8 cellular contexts compared by ENCODE assay signal in the genomic region with DNA sequence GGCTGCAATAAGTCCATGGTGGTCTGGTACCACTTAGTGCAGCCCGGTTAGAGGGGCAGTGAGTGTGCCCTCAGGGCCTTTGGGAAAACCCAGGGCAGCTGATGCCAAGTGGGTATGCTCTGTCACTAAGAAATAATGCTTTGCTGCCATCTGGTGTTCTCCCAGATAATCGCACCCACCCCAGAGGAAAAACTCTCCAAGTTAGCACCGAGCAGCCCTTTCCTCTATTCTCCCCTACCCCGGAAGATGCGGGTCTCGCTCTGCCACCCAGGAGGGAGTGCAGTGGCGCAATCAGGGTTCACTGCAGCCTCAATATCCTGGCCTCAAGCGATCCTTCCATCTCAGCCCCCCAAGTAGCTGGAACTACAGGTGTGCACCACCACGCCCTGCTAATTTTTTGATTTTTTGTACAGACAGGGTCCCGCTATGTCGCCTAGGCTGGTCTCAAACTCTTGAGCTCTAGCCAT. TPM values are rescaled to one million over a fixed set of nuclear protein-coding genes. Genes with fewer than 3 reads are reported as not detected.
DNase-seq lines count a peak whose midpoint lies in the region; ATAC-seq and TF ChIP-seq lines count a peak whose summit lies in the region.

No MANE protein-coding gene starts in this region.

- H3K4me3 ChIP-seq in epithelial cell of esophagus (ENCODE audit: low read length): no peak overlapping the region

- no peak overlapping the region for H3K4me3 Mint-ChIP-seq in Calu3 (ENCODE audit: low read depth, unreplicated experiment)

- no peak overlapping the region for H3K27ac Mint-ChIP-seq in Calu3 (ENCODE audit: unreplicated experiment)

- BruUV-seq in Calu3 (replicated peaks; lab: Mats Ljungman, UMichigan): no TSS peak

- no peak for ATAC-seq in GM19328 (IDR thresholded peaks at IDR 0.05; ENCODE audit: unreplicated experiment)

- peak; percentile 96 for TF ChIP-seq CTCF in Calu3 (IDR thresholded peaks at IDR 0.05; ENCODE audit: unreplicated experiment)
- TF ChIP-seq CTCF in epithelial cell of esophagus (IDR thresholded peaks at IDR 0.05; ENCODE audit: insufficient read depth, low read depth, low read length, missing control alignments): peak; percentile 77

- DNase-seq in Calu3 (peak; percentile 80), HK-2 (ENCODE audit: unreplicated experiment) (peak; percentile 45), NOMO-1 treated with dmso at 0.1 percent for 144 hours (lab: John Stamatoyannopoulos, UW; ENCODE audit: unreplicated experiment) (peak; percentile 28), epithelial cell of esophagus (ENCODE audit: low read depth) (peak; percentile 53), myocyte (ENCODE audit: low read depth) (peak; percentile 76)
- peak; percentile 21 for DNase-seq in activated CD8-positive, alpha-beta memory T cell treated with anti-CD3 and anti-CD28 coated beads, Interleukin-2, amount 50 U/mL, for 1 hour (ENCODE audit: extremely low read depth)
- DNase-seq in stimulated activated CD8-positive, alpha-beta memory T cell treated with anti-CD3 and anti-CD28 coated beads, Interleukin-7, amount 100 ng/mL, for 4 hours (ENCODE audit: low read depth in 2 of 2): peak; percentile 25 to 56

- H3K27me3 Mint-ChIP-seq in Calu3 (ENCODE audit: unreplicated experiment): no peaks in the 10 kb centered on the region

- H3K36me3 Mint-ChIP-seq in Calu3 (ENCODE audit: insufficient read depth, unreplicated experiment): peaks cover 6% of the 10 kb centered on the region

- H3K4me1 Mint-ChIP-seq in Calu3 (ENCODE audit: low read depth, unreplicated experiment): no peaks in the 10 kb centered on the region

- intact Hi-C loops in Calu3 (cut with micrococcal nuclease; ENCODE audit: unreplicated experiment): loop anchor here (1.0 to 2.0 kb wide), 4 partner anchors 123 to 457 kb away; no protein-coding TSS in a partner anchor

- no peaks in the 10 kb centered on the region for H3K9me3 Mint-ChIP-seq in Calu3 (ENCODE audit: low read depth, unreplicated experiment)

- CTCF ChIA-PET in Calu3 (lab: Charles Lee): interaction anchor here (0.7 to 2.9 kb wide), 8 partner anchors 21 to 458 kb away, joined by 3 to 50 read pairs (median 6); a partner anchor contains a TSS

RNA-seq across cellular contexts. Expression of a gene that starts 21.3 kb away (rescaled TPM):
- total RNA-seq in Calu3 (2022): 1.1 and 1.5 TPM in 2 replicates
- total RNA-seq in myocyte: 0.21 and 0.53 TPM in 2 replicates
- 1.6 TPM for polyA plus RNA-seq in myocyte (2012)

RNA-seq across cellular contexts. Expression of a gene that starts 26.0 kb away (rescaled TPM):
- total RNA-seq in Calu3 (2022) (73.2 and 86.0 TPM in 2 replicates), myocyte (46.3 and 55.7 TPM in 2 replicates)
- 29.5 TPM for polyA plus RNA-seq in myocyte (2012)

RNA-seq across cellular contexts. Expression of a gene that starts 28.2 kb away (rescaled TPM):
- total RNA-seq in Calu3 (2022): 108 and 119 TPM in 2 replicates
- 24.4 and 27.8 TPM in 2 replicates for total RNA-seq in myocyte
- polyA plus RNA-seq in myocyte (2012): 60.0 TPM

Comparison
In these comparisons a context has a peak if more than half of its experiments do, and no peak if none do; other contexts are left out.
1. DNase-seq: peak in every context shown above with its lines; median percentile 80 in Calu3; 76 in myocyte; 53 in epithelial cell of esophagus; 45 in HK-2; 40 in stimulated activated CD8-positive, alpha-beta memory T cell treated with anti-CD3 and anti-CD28 coated beads, Interleukin-7, amount 100 ng/mL, for 4 hours; 28 in NOMO-1 treated with dmso at 0.1 percent for 144 hours; 21 in activated CD8-positive, alpha-beta memory T cell treated with anti-CD3 and anti-CD28 coated beads, Interleukin-2, amount 50 U/mL, for 1 hour.